22 cellular contexts compared by ENCODE assay signal in genomic region chr3:172036541-172037215, GRCh38.
"Had no signal": no experiment of that assay in that cellular context is flagged by ENCODE, and none has a peak within 500 bp of the region (broad histone marks: within the 10 kb centered on the region; RNA-seq: fewer than 3 reads in every experiment).

No MANE protein-coding gene starts in this region.

- ATAC-seq: heart left ventricle; left colon; psoas muscle; sciatic nerve; stimulated activated memory B cell treated with anti-CD40 and anti-IgM and Interleukin-4, amounts not matched to agents 10 μg/mL and 1 μg/mL and 100 μg/mL, for 72 hours; upper lobe of right lung had no signal

- H3K9me3 ChIP-seq: heart left ventricle, neutrophil, psoas muscle, spleen, tibial nerve, upper lobe of right lung, vagina had no signal

- H3K27ac ChIP-seq: heart left ventricle, neutrophil, psoas muscle, spleen, tibial nerve, upper lobe of right lung, vagina had no signal

- H3K9me3 Mint-ChIP-seq: stimulated activated memory B cell treated with anti-CD40 and anti-IgM and Interleukin-4, amounts not matched to agents 10 μg/mL and 1 μg/mL and 100 μg/mL, for 72 hours; stimulated activated naive CD8-positive, alpha-beta T cell treated with anti-CD3 and anti-CD28 coated beads, Interleukin-15, Interleukin-2, amounts not matched to agents 100 ng/mL and 50 ng/mL, for 24 hours had no signal

- H3K36me3 Mint-ChIP-seq: stimulated activated memory B cell treated with anti-CD40 and anti-IgM and Interleukin-4, amounts not matched to agents 10 μg/mL and 1 μg/mL and 100 μg/mL, for 72 hours had no signal

- H3K4me3 ChIP-seq: heart left ventricle, psoas muscle, spleen, tibial nerve, upper lobe of right lung, vagina had no signal

- H3K27me3 ChIP-seq: heart left ventricle, neutrophil, tibial nerve, upper lobe of right lung, vagina had no signal

- H3K36me3 ChIP-seq: neutrophil, spleen, tibial nerve, upper lobe of right lung, vagina had no signal

- H3K27ac Mint-ChIP-seq: endodermal cell; naive B cell; stimulated activated memory B cell treated with anti-CD40 and anti-IgM and Interleukin-4, amounts not matched to agents 10 μg/mL and 1 μg/mL and 100 μg/mL, for 72 hours; stimulated activated naive CD8-positive, alpha-beta T cell treated with anti-CD3 and anti-CD28 coated beads, Interleukin-15, Interleukin-2, amounts not matched to agents 100 ng/mL and 50 ng/mL, for 24 hours had no signal

- DNase-seq: effector CD4-positive, alpha-beta T cell; endodermal cell; heart left ventricle; hippocampal formation; left colon; mesendoderm; naive B cell; psoas muscle; retina; spleen; stimulated activated CD4-positive, alpha-beta T cell treated with anti-CD3 and anti-CD28 coated beads, Interleukin-15, amount 100 ng/mL, for 24 hours; stimulated activated CD4-positive, alpha-beta T cell treated with anti-CD3 and anti-CD28 coated beads, Interleukin-1b, Interleukin-23, amount 100 ng/mL, for 48 hours; stimulated activated CD4-positive, alpha-beta T cell treated with anti-CD3 and anti-CD28 coated beads, Interleukin-4, amount 100 ng/mL, for 24 hours; upper lobe of right lung had no signal

- H3K4me3 Mint-ChIP-seq: endodermal cell; stimulated activated memory B cell treated with anti-CD40 and anti-IgM and Interleukin-4, amounts not matched to agents 10 μg/mL and 1 μg/mL and 100 μg/mL, for 72 hours; stimulated activated naive CD8-positive, alpha-beta T cell treated with anti-CD3 and anti-CD28 coated beads, Interleukin-15, Interleukin-2, amounts not matched to agents 100 ng/mL and 50 ng/mL, for 24 hours had no signal

- FAIRE-seq: endothelial cell of umbilical vein, frontal cortex had no signal
